11 cellular contexts compared by ENCODE assay signal in the genomic region with DNA sequence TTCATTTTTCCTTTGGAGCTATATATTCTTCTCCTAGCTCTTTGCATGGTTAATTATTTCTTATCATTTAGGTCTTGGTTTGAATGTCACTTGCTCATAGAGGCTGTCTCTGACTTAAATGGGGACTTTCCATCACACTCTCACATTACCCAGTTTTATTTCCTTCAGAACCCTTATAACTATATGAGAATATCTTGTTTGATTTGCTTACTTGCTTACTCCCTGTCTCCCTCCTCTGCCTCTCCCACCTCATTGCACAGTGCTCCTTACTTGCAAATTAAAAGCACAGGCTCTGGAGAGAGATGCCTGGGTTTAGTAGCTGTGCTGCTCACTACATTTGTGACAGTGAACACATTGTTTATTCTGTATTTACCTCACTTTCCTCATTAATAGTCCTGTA.
A peak's percentile ranks its signal among the peaks of the same experiment; 100 is the strongest.
DNase-seq lines count a peak whose midpoint lies in the region; ATAC-seq, FAIRE-seq and TF ChIP-seq lines count a peak whose summit lies in the region.
"Had no signal": no experiment of that assay in that cellular context is flagged by ENCODE, and none has a peak within 500 bp of the region (broad histone marks: within the 10 kb centered on the region; RNA-seq: fewer than 3 reads in every experiment).

No MANE protein-coding gene starts in this region.

- H3K36me3 Mint-ChIP-seq in mesothelial cell of epicardium: peaks cover 14% of the 10 kb centered on the region
- H3K36me3 Mint-ChIP-seq: activated CD8-positive, alpha-beta memory T cell treated with anti-CD3 and anti-CD28 coated beads, Interleukin-2, amount 10 ng/mL, durations not matched to agents 7 days and 5 days had no signal

- SMC1A ChIA-PET in GM12878 (lab: Charles Lee; ENCODE audit: uncharacterized antibody, unreplicated experiment): interaction anchor here (0.9 kb wide), 1 partner anchor 415 kb away, joined by 3 read pairs; no protein-coding TSS in a partner anchor

- peaks cover 79% of the 10 kb centered on the region for H3K36me3 ChIP-seq in BLaER1
- no peaks in the 10 kb centered on the region for H3K36me3 ChIP-seq in HCT116 (ENCODE audit: control insufficient read depth in 1 of 2, insufficient read depth in 2 of 2, low read length in 2 of 2)
- H3K36me3 ChIP-seq in GM12878 (ENCODE audit: control insufficient read depth in 2 of 2, insufficient read depth in 2 of 2, low read length in 1 of 2): no peaks in the 10 kb centered on the region
- H3K36me3 ChIP-seq in transverse colon: no peaks in the 10 kb centered on the region

- peak overlapping the region; percentile 88 for H3K27ac Mint-ChIP-seq in mesothelial cell of epicardium
- H3K27ac Mint-ChIP-seq: activated CD8-positive, alpha-beta memory T cell treated with anti-CD3 and anti-CD28 coated beads, Interleukin-2, amount 10 ng/mL, durations not matched to agents 7 days and 5 days had no signal

- H3K4me3 ChIP-seq in BLaER1 (no peak overlapping the region), HCT116 (replicated peaks in 1 of 2; ENCODE audit: low read depth in 1 of 2, low read length in 2 of 2) (peak overlapping the region in 1 of 2 experiments; percentile 29; a peak in 3 of 4 replicates), GM12878 (no peak overlapping the region), transverse colon (no peak overlapping the region)

- RAD21 ChIA-PET in HCT116 (lab: Charles Lee; ENCODE audit: low non-redundant PET in 1 of 2, low total read pairs in 2 of 2, uncharacterized antibody in 2 of 2, unreplicated experiment in 2 of 2): interaction anchor here in 1 of 2 experiments (1.0 kb wide), 1 partner anchor 23 kb away, joined by 3 read pairs; no protein-coding TSS in a partner anchor
- RAD21 ChIA-PET in GM12878 (lab: Charles Lee; ENCODE audit: unreplicated experiment): no interaction called here

- peak; percentile 35; the same call in 1 of the 2 replicates for TF ChIP-seq RAD21 in HCT116 (IDR thresholded peaks at IDR 0.05; ENCODE audit: low read depth)
- no peak for TF ChIP-seq RAD21 in GM12878 (IDR thresholded peaks at IDR 0.05; ENCODE audit: insufficient read depth, low read depth, low read length)

- H3K4me2 ChIP-seq in BLaER1 (peak overlapping the region; percentile 34), HCT116 (ENCODE audit: low read length) (peak overlapping the region; percentile 72), GM12878 (ENCODE audit: control insufficient read depth, insufficient read depth) (no peak overlapping the region)

- H3K9me3 ChIP-seq in BLaER1 (peaks cover 11% of the 10 kb centered on the region; the same call in 1 of the 2 replicates), HCT116 (ENCODE audit: control insufficient read depth in 1 of 2, insufficient read depth in 1 of 2, low read depth in 1 of 2, low read length in 2 of 2) (no peaks in the 10 kb centered on the region), GM12878 (replicated peaks; ENCODE audit: control insufficient read depth, insufficient read depth, low read length) (no peaks in the 10 kb centered on the region), transverse colon (no peaks in the 10 kb centered on the region)

- H4K20me1 ChIP-seq in BLaER1 (peaks cover 37% of the 10 kb centered on the region), HCT116 (ENCODE audit: insufficient read depth) (no peaks in the 10 kb centered on the region), GM12878 (ENCODE audit: control insufficient read depth, insufficient read depth) (no peaks in the 10 kb centered on the region)

- no peak overlapping the region for H3K27ac ChIP-seq in BLaER1
- peak overlapping the region; percentile 25; the same call in 1 of the 2 replicates for H3K27ac ChIP-seq in HCT116 (ENCODE audit: low read depth, low read length)
- H3K27ac ChIP-seq in GM12878 (ENCODE audit: control insufficient read depth, insufficient read depth): no peak overlapping the region
- H3K27ac ChIP-seq in transverse colon: no peak overlapping the region

- POLR2A ChIA-PET in HCT116 (lab: Charles Lee): no interaction called here
- POLR2A ChIA-PET in GM12878 (lab: Charles Lee): no interaction called here

- H3K9ac ChIP-seq in BLaER1 (no peak overlapping the region), HCT116 (ENCODE audit: low read length) (peak overlapping the region; percentile 40), GM12878 (ENCODE audit: control insufficient read depth, insufficient read depth, low read length) (no peak overlapping the region)

- no peak overlapping the region for H3K4me3 Mint-ChIP-seq in mesothelial cell of epicardium
- H3K4me3 Mint-ChIP-seq: activated CD8-positive, alpha-beta memory T cell treated with anti-CD3 and anti-CD28 coated beads, Interleukin-2, amount 10 ng/mL, durations not matched to agents 7 days and 5 days had no signal

- in situ Hi-C loops in GM12878 (cut with MboI) (no loop called here), transverse colon (cut with MboI; ENCODE audit: low pct_ligation_motif_present in 1 of 4, low pct_unique_long_range_greater_than_20kb in 1 of 4, low sequenced_read_pairs in 3 of 4) (no loop called here)

- no peaks in the 10 kb centered on the region; the same call in 1 of the 2 replicates for H3K79me2 ChIP-seq in HCT116 (ENCODE audit: insufficient read depth, low read length)
- H3K79me2 ChIP-seq in GM12878 (ENCODE audit: control insufficient read depth, insufficient read depth, low read length): no peaks in the 10 kb centered on the region

- no peaks in the 10 kb centered on the region for H3K27me3 Mint-ChIP-seq in mesothelial cell of epicardium (ENCODE audit: low read depth)

- peaks cover 22% of the 10 kb centered on the region for H3K4me1 ChIP-seq in BLaER1
- H3K4me1 ChIP-seq in HCT116 (ENCODE audit: control insufficient read depth in 1 of 2, insufficient read depth in 2 of 2, low read length in 2 of 2): peaks cover 40 to 41% of the 10 kb centered on the region in 2 experiments
- H3K4me1 ChIP-seq in GM12878 (ENCODE audit: control insufficient read depth, insufficient read depth, low read length): no peaks in the 10 kb centered on the region
- peaks cover 0 to 14% (median 4%) of the 10 kb centered on the region in 4 donors for H3K4me1 ChIP-seq in transverse colon

- H3K27me3 ChIP-seq in BLaER1 (no peaks in the 10 kb centered on the region), HCT116 (ENCODE audit: insufficient read depth, low read length) (no peaks in the 10 kb centered on the region), GM12878 (replicated peaks in 1 of 2; ENCODE audit: control insufficient read depth in 2 of 2, insufficient read depth in 2 of 2, low read length in 1 of 2) (peaks cover 0 to 2% of the 10 kb centered on the region in 2 experiments; a peak in 1 of 4 replicates), transverse colon (no peaks in the 10 kb centered on the region)

- no peak for DNase-seq in HCT116 (ENCODE audit: low read depth, low spot score)
- no peak for DNase-seq in GM12878 (ENCODE audit: low read depth, low spot score)
- DNase-seq in mesothelial cell of epicardium (ENCODE audit: low spot score in 2 of 2, unreplicated experiment in 2 of 2): no peak
- no peak for DNase-seq in occipital lobe (lab: John Stamatoyannopoulos, UW)
- no peak for DNase-seq in activated gamma-delta T cell treated with Interleukin-2 at 50 U/mL for 16 hours
- DNase-seq in transverse colon: no peak
- DNase-seq: activated CD8-positive, alpha-beta memory T cell treated with anti-CD3 and anti-CD28 coated beads, Interleukin-2, amount 10 ng/mL, durations not matched to agents 7 days and 5 days; DND-41; NCI-H2107 had no signal

- BruUV-seq in HCT116 (replicated peaks; lab: Mats Ljungman, UMichigan) (no TSS peak), GM12878 (replicated peaks; lab: Mats Ljungman, UMichigan) (no TSS peak)

- CTCF ChIA-PET in HCT116 (lab: Charles Lee): interaction anchor here (0.7 to 1.3 kb wide), 2 partner anchors 8 to 9 kb away, joined by 3 to 4 read pairs; no protein-coding TSS in a partner anchor
- CTCF ChIA-PET in GM12878 (lab: Yijun Ruan, JAX): interaction anchor here (0.9 to 1.3 kb wide), 3 partner anchors 15 to 131 kb away, joined by 3 to 5 read pairs (median 3); no protein-coding TSS in a partner anchor

- H3K9me3 Mint-ChIP-seq in mesothelial cell of epicardium: peaks cover 4% of the 10 kb centered on the region

- intact Hi-C loops in HCT116 (cut with micrococcal nuclease): loop anchor here (5.0 kb wide), 1 partner anchor 136 kb away; no protein-coding TSS in a partner anchor
- intact Hi-C loops in GM12878 (cut with micrococcal nuclease; ENCODE audit: unreplicated experiment): no loop called here
- intact Hi-C loops in transverse colon (cut with DNase I; ENCODE audit: low total_unique reads): no loop called here

- peaks cover 49% of the 10 kb centered on the region for H3K4me1 Mint-ChIP-seq in mesothelial cell of epicardium
- H3K4me1 Mint-ChIP-seq: activated CD8-positive, alpha-beta memory T cell treated with anti-CD3 and anti-CD28 coated beads, Interleukin-2, amount 10 ng/mL, durations not matched to agents 7 days and 5 days had no signal

- ATAC-seq in HCT116: peak; percentile 74
- peak; percentile 61 for ATAC-seq in GM12878
- no peak for ATAC-seq in GM21367 (IDR thresholded peaks at IDR 0.05; ENCODE audit: unreplicated experiment)
- ATAC-seq: activated CD8-positive, alpha-beta memory T cell treated with anti-CD3 and anti-CD28 coated beads, Interleukin-2, amount 10 ng/mL, durations not matched to agents 7 days and 5 days had no signal

- no peak overlapping the region for H2AFZ ChIP-seq in HCT116 (ENCODE audit: low read depth, low read length, poor library complexity, severe bottlenecking)
- no peak overlapping the region for H2AFZ ChIP-seq in GM12878 (ENCODE audit: control insufficient read depth, low read depth, low read length)

- TF ChIP-seq CTCF in HCT116 (IDR thresholded peaks at IDR 0.05 in 2 of 3, conservative IDR thresholded peaks at IDR 0.05 in 1 of 3; ENCODE audit: borderline replicate concordance in 1 of 3, insufficient read depth in 1 of 3, low read depth in 2 of 3, low read length in 2 of 3): peak in 1 of 3 experiments; percentile 23; a peak in 1 of 6 replicates
- TF ChIP-seq CTCF in GM12878 (IDR thresholded peaks at IDR 0.05 in 2 of 3, conservative IDR thresholded peaks at IDR 0.05 in 1 of 3; ENCODE audit: control insufficient read depth in 2 of 3, extremely low read depth in 1 of 3, insufficient read depth in 1 of 3, low read depth in 3 of 3, low read length in 3 of 3): peak in 1 of 3 experiments; percentile 8; a peak in 1 of 6 replicates
- no peak for TF ChIP-seq CTCF in mesothelial cell of epicardium (IDR thresholded peaks at IDR 0.05; ENCODE audit: unreplicated experiment)
- no peak for TF ChIP-seq CTCF in transverse colon (IDR thresholded peaks at IDR 0.05)

- TF ChIP-seq EP300 in GM12878 (IDR thresholded peaks at IDR 0.05; ENCODE audit: borderline replicate concordance in 1 of 2, control insufficient read depth in 1 of 2, low read depth in 2 of 2, low read length in 2 of 2) (no peak), transverse colon (IDR thresholded peaks at IDR 0.05; ENCODE audit: low read depth) (no peak)

- FAIRE-seq in GM12878 (lab: Jason Lieb, UNC): no peak

- TF ChIP-seq POLR2A in HCT116 (IDR thresholded peaks at IDR 0.05; ENCODE audit: borderline replicate concordance, extremely low read depth, insufficient read depth, insufficient read length) (no peak), GM12878 (IDR thresholded peaks at IDR 0.05; ENCODE audit: low read depth, low read length) (no peak), transverse colon (IDR thresholded peaks at IDR 0.05) (no peak)

- H3K9me2 ChIP-seq in HCT116 (ENCODE audit: insufficient read depth): no peaks in the 10 kb centered on the region

TF ChIP-seq in HCT116, 20 proteins besides CTCF, POLR2A, EP300 and RAD21 (continues in another document):
- no peak for TF ChIP-seq EGR1 (IDR thresholded peaks at IDR 0.05; ENCODE audit: low read depth)
